33 cellular contexts compared by ENCODE assay signal in the genomic region with DNA sequence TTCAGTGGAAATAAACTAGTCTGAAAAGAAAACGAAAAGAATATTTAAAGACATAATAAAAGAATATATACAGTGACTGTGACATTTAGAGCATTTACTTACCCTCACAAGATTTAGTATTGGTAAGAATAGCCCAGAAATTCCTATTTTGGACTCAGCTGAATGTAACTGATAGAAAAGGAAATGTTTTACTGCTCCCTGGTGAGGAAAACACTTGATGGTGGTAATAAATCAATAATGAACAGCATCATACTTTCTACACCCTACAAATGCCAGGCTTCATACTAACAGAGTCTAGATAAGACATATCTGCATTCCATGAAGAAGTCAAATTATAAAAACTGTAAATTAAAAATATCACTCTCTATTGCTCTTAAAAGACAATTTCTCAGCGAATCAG.
"Had no signal": no experiment of that assay in that cellular context is flagged by ENCODE, and none has a peak within 500 bp of the region (broad histone marks: within the 10 kb centered on the region; RNA-seq: fewer than 3 reads in every experiment).

No MANE protein-coding gene starts in this region.

- H3K36me3 ChIP-seq: Peyer's patch, SJSA1 had no signal

- DNase-seq: activated B cell treated with CpG ODN at 0.5 μM for 24 hours; activated CD4-positive, alpha-beta memory T cell treated with anti-CD3 and anti-CD28 coated beads for 36 hours; activated CD4-positive, alpha-beta T cell treated with anti-CD3 and anti-CD28 coated beads for 4 hours; activated CD4-positive, alpha-beta T cell treated with anti-CD3 and anti-CD28 coated beads, Interleukin-2, amount 50 U/mL, for 1 hour; activated CD4-positive, CD25-positive, alpha-beta regulatory T cell treated with anti-CD3 and anti-CD28 coated beads, Interleukin-2, amount 50 U/mL, for 72 hours; activated CD8-positive, alpha-beta memory T cell treated with anti-CD3 and anti-CD28 coated beads, Interleukin-2, amount 50 U/mL, for 4 hours; activated effector memory CD4-positive, alpha-beta T cell treated with Interleukin-2 at 50 U/mL for 16 hours; activated naive CD8-positive, alpha-beta T cell treated with anti-CD3 and anti-CD28 coated beads, Interleukin-2, amount 10 ng/mL, durations not matched to agents 7 days and 5 days; activated T-cell treated with anti-CD3 and anti-CD28 coated beads for 4 hours; activated T-cell treated with anti-CD3 and anti-CD28 coated beads, Interleukin-2, amount 50 U/mL, for 48 hours; caudate nucleus; cerebellar nuclear complex; KG1; MM.1S; MV-4-11; NCI-H1092; NCI-H1436 treated with DMSO at 0.1 percent for 48 hours; NCI-H1694 treated with DMSO at 0.1 percent for 48 hours; NCI-H2029; NCI-H345; NCI-H524 treated with DMSO at 0.1 percent for 48 hours; NCI-H748 treated with DMSO at 0.1 percent for 48 hours; NK-92 treated with Interleukin-12 subunit alpha and Interleukin-12 subunit beta, amount 100 ng/mL, for 24 hours; PC-3; Peyer's patch; RPMI8226; SHP77 treated with DMSO at 0.1 percent for 48 hours; T-cell; T-helper 17 cell; T-helper 9 cell had no signal

- H3K27ac ChIP-seq: Peyer's patch, SJSA1, VCaP had no signal

- ATAC-seq: PC-3, SK-N-SH treated with all-trans-retinoic acid at 6 μM for 48 hours, T-cell, T-helper 17 cell had no signal

- H3K9me3 ChIP-seq: Peyer's patch, SJSA1 had no signal

- H3K4me3 ChIP-seq: Peyer's patch, SJSA1 had no signal
